9 cellular contexts compared by ENCODE assay signal in genomic region chr16:86517652-86518258, GRCh38. TPM values are rescaled to one million over a fixed set of nuclear protein-coding genes. Genes with fewer than 3 reads are reported as not detected.
DNase-seq lines count a peak whose midpoint lies in the region; ATAC-seq, FAIRE-seq and TF ChIP-seq lines count a peak whose summit lies in the region.
"Had no signal": no experiment of that assay in that cellular context is flagged by ENCODE, and none has a peak within 500 bp of the region (broad histone marks: within the 10 kb centered on the region; RNA-seq: fewer than 3 reads in every experiment).

No MANE protein-coding gene starts in this region.

- peaks cover 5 to 12% of the 10 kb centered on the region in 2 donors for H3K4me1 Mint-ChIP-seq in effector memory CD8-positive, alpha-beta T cell (ENCODE audit: low read depth in 2 of 2)

- no peak for ATAC-seq in effector memory CD8-positive, alpha-beta T cell (replicated peaks)
- no peak for ATAC-seq in HG03095 (IDR thresholded peaks at IDR 0.05; ENCODE audit: unreplicated experiment)

- TF ChIP-seq CTCF in 22Rv1 (IDR thresholded peaks at IDR 0.05) (peak; percentile 89), bronchial epithelial cell (IDR thresholded peaks at IDR 0.05; ENCODE audit: insufficient read depth, low read length, severe bottlenecking) (peak; percentile 69)

- H3K36me3 ChIP-seq in bronchial epithelial cell (ENCODE audit: control insufficient read depth, insufficient read depth, low read length): no peaks in the 10 kb centered on the region

- no peaks in the 10 kb centered on the region for H3K36me3 Mint-ChIP-seq in effector memory CD8-positive, alpha-beta T cell (ENCODE audit: insufficient read depth)

- peaks cover 64 to 98% of the 10 kb centered on the region in 2 donors for H3K27me3 Mint-ChIP-seq in effector memory CD8-positive, alpha-beta T cell

- FAIRE-seq in bronchial epithelial cell (lab: Jason Lieb, UNC): peak; percentile 18
- FAIRE-seq: endometrium had no signal

- H3K27me3 ChIP-seq in bronchial epithelial cell (ENCODE audit: control insufficient read depth, insufficient read depth, low read length): peaks cover 48% of the 10 kb centered on the region

- no peak overlapping the region for H3K27ac ChIP-seq in 22Rv1
- H3K27ac ChIP-seq in substantia nigra (ENCODE audit: low read depth, low read length, poor library complexity, severe bottlenecking): no peak overlapping the region

- no peak overlapping the region for H3K4me3 ChIP-seq in bronchial epithelial cell (ENCODE audit: low read depth, low read length)

- H3K27ac Mint-ChIP-seq in effector memory CD8-positive, alpha-beta T cell: no peak overlapping the region

- no peak overlapping the region for H3K4me3 Mint-ChIP-seq in effector memory CD8-positive, alpha-beta T cell

- no peaks in the 10 kb centered on the region for H3K9me3 Mint-ChIP-seq in effector memory CD8-positive, alpha-beta T cell

- DNase-seq in EL (peak; percentile 69), NCI-H69 (lab: John Stamatoyannopoulos, UW) (peak; percentile 19), bronchial epithelial cell (ENCODE audit: low read depth) (peak; percentile 13), kidney tubule cell (ENCODE audit: low spot score) (peak; percentile 52), substantia nigra (lab: John Stamatoyannopoulos, UW) (peak in 44 of 49 donors; percentile 10 to 80 (median 53))
- no peak for DNase-seq in effector memory CD8-positive, alpha-beta T cell

RNA-seq across cellular contexts. Expression of gene FOXF1, which starts 7.4 kb away (rescaled TPM):
- total RNA-seq in bronchial epithelial cell: 0.26 TPM in 1 of 2 replicates, not detected in the other

RNA-seq across cellular contexts. Expression of gene MTHFSD, which starts 37.3 kb away (rescaled TPM):
- total RNA-seq in bronchial epithelial cell: 13.2 and 19.7 TPM in 2 replicates

RNA-seq across cellular contexts. Expression of gene FOXC2, which starts 48.9 kb away (rescaled TPM):
- total RNA-seq in bronchial epithelial cell: under 0.01 TPM in 1 of 2 replicates, not detected in the other

Comparison
In these comparisons a context has a peak if more than half of its experiments do, and no peak if none do; other contexts are left out.
1. DNase-seq: peak in EL (single experiment), NCI-H69 (single experiment), bronchial epithelial cell (single experiment), kidney tubule cell (single experiment) and substantia nigra (44 of 49); none in effector memory CD8-positive, alpha-beta T cell (0 of 3).